ENCODE assay signal across 8 cellular contexts in genomic region chr16:89333401-89334001, GRCh38.
DNase-seq lines count a peak whose midpoint lies in the region; ATAC-seq and TF ChIP-seq lines count a peak whose summit lies in the region.
"Not testable (repeated sequence)": the region's sequence is repeated elsewhere in the genome, so short reads cannot be mapped to it uniquely, and the experiment has no call there.

No MANE protein-coding gene starts in this region.

- H3K9me2 ChIP-seq in neural cell (ENCODE audit: insufficient read depth, low read length), result not testable (repeated sequence)

- H3K4me3 ChIP-seq in right atrium auricular region; neural cell (ENCODE audit: low read length): not testable (repeated sequence)

- TF ChIP-seq CTCF in right atrium auricular region (IDR thresholded peaks at IDR 0.05), result peak; percentile 32 to 79
- TF ChIP-seq CTCF in neural cell (IDR thresholded peaks at IDR 0.05; ENCODE audit: poor library complexity, severe bottlenecking), result peak; percentile 82

- not testable (repeated sequence) for H3K9ac ChIP-seq in neural cell (ENCODE audit: low read length)

- H3K36me3 ChIP-seq in right atrium auricular region; neural cell (ENCODE audit: insufficient read depth, low read length): not testable (repeated sequence)

- not testable (repeated sequence) for H3K9me3 ChIP-seq in right atrium auricular region; neural cell (ENCODE audit: low read length)

- not testable (repeated sequence) for H2AFZ ChIP-seq in neural cell (ENCODE audit: low read depth, low read length)

- not testable (repeated sequence) for H4K20me1 ChIP-seq in neural cell (ENCODE audit: insufficient read depth)

- not testable (repeated sequence) for TF ChIP-seq EP300 in neural cell (conservative IDR thresholded peaks at IDR 0.05; ENCODE audit: poor library complexity, severe bottlenecking)

- not testable (repeated sequence) for H3K27me3 ChIP-seq in right atrium auricular region; neural cell (ENCODE audit: insufficient read depth, low read depth, low read length)

- not testable (repeated sequence) for H3K36me3 Mint-ChIP-seq in activated CD8-positive, alpha-beta T cell treated with anti-CD3 and anti-CD28 coated beads, Interleukin-2, amount 10 ng/mL, durations not matched to agents 7 days and 5 days (ENCODE audit: low read depth)

- peak; percentile 42 for ATAC-seq in HG03108 (IDR thresholded peaks at IDR 0.05; ENCODE audit: unreplicated experiment)
- ATAC-seq in activated CD8-positive, alpha-beta T cell treated with anti-CD3 and anti-CD28 coated beads, Interleukin-2, amount 10 ng/mL, durations not matched to agents 7 days and 5 days, result peak; percentile 41

- H3K27ac ChIP-seq in cingulate gyrus (ENCODE audit: low read depth, low read length) (peak overlapping the region; percentile 23), right atrium auricular region (peak overlapping the region; percentile 82 to 88)
- not testable (repeated sequence) for H3K27ac ChIP-seq in neural cell (ENCODE audit: low read length)

- TF ChIP-seq RAD21 in neural cell (conservative IDR thresholded peaks at IDR 0.05), result peak; percentile 83

- not testable (repeated sequence) for H3K27me3 Mint-ChIP-seq in activated CD8-positive, alpha-beta T cell treated with anti-CD3 and anti-CD28 coated beads, Interleukin-2, amount 10 ng/mL, durations not matched to agents 7 days and 5 days (ENCODE audit: low read depth)

- H3K9me3 Mint-ChIP-seq in activated CD8-positive, alpha-beta T cell treated with anti-CD3 and anti-CD28 coated beads, Interleukin-2, amount 10 ng/mL, durations not matched to agents 7 days and 5 days (ENCODE audit: insufficient read depth), result not testable (repeated sequence)

- DNase-seq in DMS 273 (lab: John Stamatoyannopoulos, UW; ENCODE audit: unreplicated experiment) (peak; percentile 79), NOMO-1 treated with DMSO at 0.1 percent for 48 hours (lab: John Stamatoyannopoulos, UW; ENCODE audit: unreplicated experiment) (peak; percentile 47), superior temporal gyrus (ENCODE audit: extremely low spot score) (peak; percentile 95)
- DNase-seq in activated CD8-positive, alpha-beta T cell treated with anti-CD3 and anti-CD28 coated beads, Interleukin-2, amount 10 ng/mL, durations not matched to agents 7 days and 5 days, result peak; percentile 64
- DNase-seq in right atrium auricular region (ENCODE audit: low spot score), result not testable (repeated sequence)

- H3K4me1 Mint-ChIP-seq in activated CD8-positive, alpha-beta T cell treated with anti-CD3 and anti-CD28 coated beads, Interleukin-2, amount 10 ng/mL, durations not matched to agents 7 days and 5 days (ENCODE audit: low read depth), result peaks cover 76% of the 10 kb centered on the region

- POLR2A ChIA-PET in activated CD8-positive, alpha-beta T cell treated with anti-CD3 and anti-CD28 coated beads, Interleukin-2, amount 10 ng/mL, durations not matched to agents 7 days and 5 days (lab: Charles Lee), result interaction anchor here (0.7 kb wide), 1 partner anchor 16 kb away, joined by 3 read pairs; no protein-coding TSS in a partner anchor

- H3F3A ChIP-seq in neural cell (ENCODE audit: insufficient read depth, low read length, poor library complexity, severe bottlenecking), result not testable (repeated sequence)

- not testable (repeated sequence) for H3K4me3 Mint-ChIP-seq in activated CD8-positive, alpha-beta T cell treated with anti-CD3 and anti-CD28 coated beads, Interleukin-2, amount 10 ng/mL, durations not matched to agents 7 days and 5 days

- peaks cover 52% of the 10 kb centered on the region for H3K79me2 ChIP-seq in neural cell (replicated peaks; ENCODE audit: insufficient read depth, low read length)

- not testable (repeated sequence) for H3K4me2 ChIP-seq in neural cell (ENCODE audit: low read length)

- peak overlapping the region; percentile 68 for H3K27ac Mint-ChIP-seq in activated CD8-positive, alpha-beta T cell treated with anti-CD3 and anti-CD28 coated beads, Interleukin-2, amount 10 ng/mL, durations not matched to agents 7 days and 5 days

- H3K4me1 ChIP-seq in right atrium auricular region, result peaks cover 0 to 86% of the 10 kb centered on the region in 2 donors

- CTCF ChIA-PET in activated CD8-positive, alpha-beta T cell treated with anti-CD3 and anti-CD28 coated beads, Interleukin-2, amount 10 ng/mL, durations not matched to agents 7 days and 5 days (lab: Charles Lee), result interaction anchor here (1.0 to 2.2 kb wide), 9 partner anchors 7 to 175 kb away, joined by 3 to 5 read pairs (median 4); no protein-coding TSS in a partner anchor

TF ChIP-seq in neural cell, 6 proteins besides CTCF, POLR2A, EP300 and RAD21:
- TF ChIP-seq MXI1 (conservative IDR thresholded peaks at IDR 0.05; ENCODE audit: poor library complexity, severe bottlenecking) (peak; percentile 42), SMC3 (conservative IDR thresholded peaks at IDR 0.05; ENCODE audit: poor library complexity) (peak; percentile 79)
